20 cellular contexts compared by ENCODE assay signal in genomic region chr2:196719565-196719872, GRCh38.
A peak's percentile ranks its signal among the peaks of the same experiment; 100 is the strongest.
DNase-seq lines count a peak whose midpoint lies in the region; ATAC-seq and TF ChIP-seq lines count a peak whose summit lies in the region.
"Had no signal": no experiment of that assay in that cellular context is flagged by ENCODE, and none has a peak within 500 bp of the region (broad histone marks: within the 10 kb centered on the region; RNA-seq: fewer than 3 reads in every experiment).

No MANE protein-coding gene starts in this region.

- H2BK12ac ChIP-seq in mesenchymal stem cell (ENCODE audit: low read length in 2 of 2), result no peak overlapping the region

- no peaks in the 10 kb centered on the region for H3K79me1 ChIP-seq in mesenchymal stem cell (replicated peaks; ENCODE audit: low read length, poor library complexity, severe bottlenecking)

- CTCF ChIA-PET in CD4-positive, alpha-beta T cell (lab: Charles Lee), result interaction anchor here (1.0 kb wide), 1 partner anchor 10 kb away, joined by 3 read pairs; no protein-coding TSS in a partner anchor

- no peak overlapping the region for H4K91ac ChIP-seq in mesenchymal stem cell (ENCODE audit: low read length)

- TF ChIP-seq CTCF in KMS-11 (conservative IDR thresholded peaks at IDR 0.05; ENCODE audit: low read depth, low read length) (no peak), endothelial cell (IDR thresholded peaks at IDR 0.05; ENCODE audit: unreplicated experiment) (no peak)
- TF ChIP-seq CTCF in CD4-positive, alpha-beta T cell (IDR thresholded peaks at IDR 0.05), result no peak

- no peak overlapping the region for H4K8ac ChIP-seq in mesenchymal stem cell (ENCODE audit: low read length)

- peaks cover 9% of the 10 kb centered on the region for H3K36me3 Mint-ChIP-seq in endothelial cell (ENCODE audit: low read depth, unreplicated experiment)
- no peaks in the 10 kb centered on the region for H3K36me3 Mint-ChIP-seq in CD4-positive, alpha-beta T cell (ENCODE audit: low read depth)
- H3K36me3 Mint-ChIP-seq: natural killer cell treated with Interleukin-12 subunit alpha and Interleukin-12 subunit beta and Interleukin-15 and Interleukin-18, amount 100 ng/mL, for 72 hours had no signal

- H3K27ac ChIP-seq in KMS-11 (peak overlapping the region; percentile 45), mesenchymal stem cell (ENCODE audit: low read length, poor library complexity, severe bottlenecking) (peak overlapping the region; percentile 96)
- H3K27ac ChIP-seq in CD4-positive, alpha-beta T cell (ENCODE audit: low read depth, low read length), result no peak overlapping the region
- H3K27ac ChIP-seq: esophagus squamous epithelium, transverse colon had no signal

- no peak overlapping the region for H2BK15ac ChIP-seq in mesenchymal stem cell (ENCODE audit: low read depth, poor library complexity, severe bottlenecking)

- H3K4ac ChIP-seq in mesenchymal stem cell (ENCODE audit: low read depth in 1 of 2, low read length in 2 of 2), result no peak overlapping the region

- H2AFZ ChIP-seq in KMS-11 (ENCODE audit: low read depth) (no peak overlapping the region), mesenchymal stem cell (ENCODE audit: low read depth, low read length) (no peak overlapping the region)

- no peak overlapping the region for H3K4me3 ChIP-seq in KMS-11 (IDR thresholded peaks at IDR 0.05; ENCODE audit: insufficient read depth, low read depth, low read length)
- H3K4me3 ChIP-seq in endocrine pancreas (ENCODE audit: control insufficient read depth, insufficient read depth, low read length), result peak overlapping the region; percentile 57
- H3K4me3 ChIP-seq in mesenchymal stem cell (ENCODE audit: insufficient read depth in 1 of 2, low read depth in 1 of 2, low read length in 2 of 2), result no peak overlapping the region
- H3K4me3 ChIP-seq in skeletal muscle satellite cell (ENCODE audit: low read length), result peak overlapping the region; percentile 7
- H3K4me3 ChIP-seq: esophagus squamous epithelium, transverse colon had no signal

- no peaks in the 10 kb centered on the region for H3K27me3 Mint-ChIP-seq in endothelial cell (ENCODE audit: unreplicated experiment)
- no peaks in the 10 kb centered on the region for H3K27me3 Mint-ChIP-seq in CD4-positive, alpha-beta T cell
- H3K27me3 Mint-ChIP-seq: activated CD4-positive, alpha-beta memory T cell treated with anti-CD3 and anti-CD28 coated beads for 36 hours; natural killer cell treated with Interleukin-12 subunit alpha and Interleukin-12 subunit beta and Interleukin-15 and Interleukin-18, amount 100 ng/mL, for 72 hours had no signal

- no peaks in the 10 kb centered on the region for H3K79me2 ChIP-seq in KMS-11 (ENCODE audit: insufficient read depth, low read depth)

- ATAC-seq in CD4-positive, alpha-beta T cell (ENCODE audit: poor library complexity), result no peak
- ATAC-seq: natural killer cell treated with Interleukin-12 subunit alpha and Interleukin-12 subunit beta and Interleukin-15 and Interleukin-18, amount 100 ng/mL, for 72 hours; stimulated activated naive CD8-positive, alpha-beta T cell treated with anti-CD3 and anti-CD28 coated beads, Interleukin-15, Interleukin-2, amounts not matched to agents 100 U/mL and 50 U/mL, for 24 hours had no signal

- no peaks in the 10 kb centered on the region for H3K36me3 ChIP-seq in KMS-11 (ENCODE audit: insufficient read depth)
- H3K36me3 ChIP-seq in endocrine pancreas (ENCODE audit: control insufficient read depth, insufficient read depth, low read length), result no peaks in the 10 kb centered on the region
- no peaks in the 10 kb centered on the region for H3K36me3 ChIP-seq in mesenchymal stem cell (ENCODE audit: control insufficient read depth in 1 of 2, insufficient read depth in 2 of 2, low read depth in 1 of 2, low read length in 2 of 2)
- peaks cover 3% of the 10 kb centered on the region for H3K36me3 ChIP-seq in skeletal muscle satellite cell (ENCODE audit: insufficient read depth, low read length)
- H3K36me3 ChIP-seq: esophagus squamous epithelium, transverse colon had no signal

- H3K23ac ChIP-seq in mesenchymal stem cell (ENCODE audit: low read length in 2 of 2), result no peak overlapping the region

- H3K14ac ChIP-seq in mesenchymal stem cell (ENCODE audit: low read length in 2 of 2), result no peak overlapping the region

- POLR2A ChIA-PET in CD4-positive, alpha-beta T cell (lab: Charles Lee), result no interaction called here

- no peak overlapping the region for H2BK120ac ChIP-seq in mesenchymal stem cell (ENCODE audit: low read depth, low read length)

- H3K4me1 ChIP-seq in KMS-11 (ENCODE audit: low read depth, poor library complexity, severe bottlenecking) (peaks cover 30% of the 10 kb centered on the region), endocrine pancreas (ENCODE audit: control insufficient read depth, insufficient read depth, low read length) (no peaks in the 10 kb centered on the region), mesenchymal stem cell (ENCODE audit: control insufficient read depth, insufficient read depth, low read depth, low read length) (peaks cover 2% of the 10 kb centered on the region), skeletal muscle satellite cell (ENCODE audit: control insufficient read depth, insufficient read depth, low read length) (peaks cover 10% of the 10 kb centered on the region)
- H3K4me1 ChIP-seq: esophagus squamous epithelium, transverse colon had no signal

- H3K4me3 Mint-ChIP-seq in endothelial cell (ENCODE audit: unreplicated experiment), result no peak overlapping the region
- H3K4me3 Mint-ChIP-seq in CD4-positive, alpha-beta T cell, result no peak overlapping the region
- H3K4me3 Mint-ChIP-seq: activated CD4-positive, alpha-beta memory T cell treated with anti-CD3 and anti-CD28 coated beads for 36 hours; activated naive CD8-positive, alpha-beta T cell treated with anti-CD3 and anti-CD28 coated beads, Interleukin-2, amount 10 ng/mL, durations not matched to agents 7 days and 5 days; natural killer cell treated with Interleukin-12 subunit alpha and Interleukin-12 subunit beta and Interleukin-15 and Interleukin-18, amount 100 ng/mL, for 72 hours had no signal

- no peaks in the 10 kb centered on the region for H3K27me3 ChIP-seq in KMS-11 (ENCODE audit: insufficient read depth, low read depth)
- H3K27me3 ChIP-seq in endocrine pancreas (ENCODE audit: control insufficient read depth, insufficient read depth, low read length), result no peaks in the 10 kb centered on the region
- H3K27me3 ChIP-seq in mesenchymal stem cell (ENCODE audit: control insufficient read depth in 1 of 2, insufficient read depth in 1 of 2, low read length in 2 of 2), result no peaks in the 10 kb centered on the region
- no peaks in the 10 kb centered on the region for H3K27me3 ChIP-seq in skeletal muscle satellite cell (ENCODE audit: control insufficient read depth, insufficient read depth, low read length)
- no peaks in the 10 kb centered on the region for H3K27me3 ChIP-seq in CD4-positive, alpha-beta T cell (ENCODE audit: control insufficient read depth, insufficient read depth, low read length)
- H3K27me3 ChIP-seq: esophagus squamous epithelium, transverse colon had no signal

- H2BK5ac ChIP-seq in mesenchymal stem cell (ENCODE audit: low read depth, low read length, poor library complexity, severe bottlenecking), result no peak overlapping the region

- H3K27ac Mint-ChIP-seq in endothelial cell (ENCODE audit: unreplicated experiment), result no peak overlapping the region
- H3K27ac Mint-ChIP-seq in CD4-positive, alpha-beta T cell, result no peak overlapping the region
- H3K27ac Mint-ChIP-seq: activated CD4-positive, alpha-beta memory T cell treated with anti-CD3 and anti-CD28 coated beads for 36 hours; activated naive CD8-positive, alpha-beta T cell treated with anti-CD3 and anti-CD28 coated beads, Interleukin-2, amount 10 ng/mL, durations not matched to agents 7 days and 5 days; natural killer cell treated with Interleukin-12 subunit alpha and Interleukin-12 subunit beta and Interleukin-15 and Interleukin-18, amount 100 ng/mL, for 72 hours had no signal

- no peaks in the 10 kb centered on the region for H3K4me1 Mint-ChIP-seq in endothelial cell (ENCODE audit: unreplicated experiment)
- H3K4me1 Mint-ChIP-seq in CD4-positive, alpha-beta T cell (ENCODE audit: low read depth), result no peaks in the 10 kb centered on the region

- H3K9me3 Mint-ChIP-seq in endothelial cell (ENCODE audit: unreplicated experiment), result no peaks in the 10 kb centered on the region
- H3K9me3 Mint-ChIP-seq in CD4-positive, alpha-beta T cell, result no peaks in the 10 kb centered on the region
- H3K9me3 Mint-ChIP-seq: activated CD4-positive, alpha-beta memory T cell treated with anti-CD3 and anti-CD28 coated beads for 36 hours; activated naive CD8-positive, alpha-beta T cell treated with anti-CD3 and anti-CD28 coated beads, Interleukin-2, amount 10 ng/mL, durations not matched to agents 7 days and 5 days; natural killer cell treated with Interleukin-12 subunit alpha and Interleukin-12 subunit beta and Interleukin-15 and Interleukin-18, amount 100 ng/mL, for 72 hours had no signal

- WGBS in mesenchymal stem cell, result 100% methylated on average over 1 of the region's 1 CpG

- peak overlapping the region; percentile 44 for H3K4me2 ChIP-seq in KMS-11
- peak overlapping the region; percentile 49 for H3K4me2 ChIP-seq in mesenchymal stem cell (ENCODE audit: low read length, poor library complexity, severe bottlenecking)
- H3K4me2 ChIP-seq in skeletal muscle satellite cell (ENCODE audit: low read length), result peak overlapping the region; percentile 49

- H3K18ac ChIP-seq in mesenchymal stem cell (ENCODE audit: low read depth in 1 of 2, low read length in 2 of 2), result no peak overlapping the region

- no peak overlapping the region for H2AK5ac ChIP-seq in mesenchymal stem cell (ENCODE audit: low read length, severe bottlenecking)

- intact Hi-C loops in CD4-positive, alpha-beta T cell (cut with DNase I, micrococcal nuclease), result no loop called here

- no peaks in the 10 kb centered on the region for H4K20me1 ChIP-seq in KMS-11 (ENCODE audit: insufficient read depth)

- H3K9me3 ChIP-seq in endocrine pancreas (ENCODE audit: control insufficient read depth, low read length) (no peaks in the 10 kb centered on the region), mesenchymal stem cell (ENCODE audit: control insufficient read depth, low read length) (no peaks in the 10 kb centered on the region), skeletal muscle satellite cell (replicated peaks; ENCODE audit: low read length) (no peaks in the 10 kb centered on the region)
- no peaks in the 10 kb centered on the region for H3K9me3 ChIP-seq in CD4-positive, alpha-beta T cell (ENCODE audit: control insufficient read depth, low read length)
- H3K9me3 ChIP-seq: esophagus squamous epithelium, transverse colon had no signal

- DNase-seq in mesenchymal stem cell (no peak), HuH-7 (ENCODE audit: low spot score) (no peak), SKM-1 treated with dmso at 0.1 percent for 144 hours (lab: John Stamatoyannopoulos, UW; ENCODE audit: unreplicated experiment) (no peak), endothelial cell (ENCODE audit: low spot score) (no peak)
- no peak for DNase-seq in CD4-positive, alpha-beta T cell
- DNase-seq: activated CD4-positive, alpha-beta memory T cell treated with anti-CD3 and anti-CD28 coated beads for 36 hours; activated CD4-positive, CD25-positive, alpha-beta regulatory T cell; activated naive CD8-positive, alpha-beta T cell treated with anti-CD3 and anti-CD28 coated beads, Interleukin-2, amount 10 ng/mL, durations not matched to agents 7 days and 5 days; COR-L47; DMS79 treated with DMSO at 0.1 percent for 48 hours; effector CD4-positive, alpha-beta T cell; esophagus squamous epithelium; NCI-H146; stimulated activated CD4-positive, alpha-beta T cell treated with anti-CD3 and anti-CD28 coated beads, Interleukin-4, amount 100 ng/mL, for 24 hours; stimulated activated naive CD8-positive, alpha-beta T cell treated with anti-CD3 and anti-CD28 coated beads, Interleukin-15, Interleukin-2, amounts not matched to agents 100 U/mL and 50 U/mL, for 24 hours; transverse colon had no signal

- H3K9ac ChIP-seq in KMS-11 (0 out of 2 replicates have a peak overlapping the region, but pooled peaks have one; percentile 18), endocrine pancreas (ENCODE audit: control insufficient read depth, insufficient read depth, low read length) (no peak overlapping the region), mesenchymal stem cell (ENCODE audit: low read length) (peak overlapping the region; percentile 80), skeletal muscle satellite cell (ENCODE audit: low read depth, low read length) (peak overlapping the region; percentile 19)

Comparison
In these comparisons a context has a peak if more than half of its experiments do, and no peak if none do; other contexts are left out.
1. H3K4me3 ChIP-seq: peak in endocrine pancreas (single experiment) and skeletal muscle satellite cell (single experiment); none in KMS-11 (single experiment) and mesenchymal stem cell (0 of 2).
2. Peak in every context shown above with its lines, with median percentiles within 50 percentile points of each other: H3K4me2 ChIP-seq.